ENCODE assay signal across 1 cellular context in the genomic region with DNA sequence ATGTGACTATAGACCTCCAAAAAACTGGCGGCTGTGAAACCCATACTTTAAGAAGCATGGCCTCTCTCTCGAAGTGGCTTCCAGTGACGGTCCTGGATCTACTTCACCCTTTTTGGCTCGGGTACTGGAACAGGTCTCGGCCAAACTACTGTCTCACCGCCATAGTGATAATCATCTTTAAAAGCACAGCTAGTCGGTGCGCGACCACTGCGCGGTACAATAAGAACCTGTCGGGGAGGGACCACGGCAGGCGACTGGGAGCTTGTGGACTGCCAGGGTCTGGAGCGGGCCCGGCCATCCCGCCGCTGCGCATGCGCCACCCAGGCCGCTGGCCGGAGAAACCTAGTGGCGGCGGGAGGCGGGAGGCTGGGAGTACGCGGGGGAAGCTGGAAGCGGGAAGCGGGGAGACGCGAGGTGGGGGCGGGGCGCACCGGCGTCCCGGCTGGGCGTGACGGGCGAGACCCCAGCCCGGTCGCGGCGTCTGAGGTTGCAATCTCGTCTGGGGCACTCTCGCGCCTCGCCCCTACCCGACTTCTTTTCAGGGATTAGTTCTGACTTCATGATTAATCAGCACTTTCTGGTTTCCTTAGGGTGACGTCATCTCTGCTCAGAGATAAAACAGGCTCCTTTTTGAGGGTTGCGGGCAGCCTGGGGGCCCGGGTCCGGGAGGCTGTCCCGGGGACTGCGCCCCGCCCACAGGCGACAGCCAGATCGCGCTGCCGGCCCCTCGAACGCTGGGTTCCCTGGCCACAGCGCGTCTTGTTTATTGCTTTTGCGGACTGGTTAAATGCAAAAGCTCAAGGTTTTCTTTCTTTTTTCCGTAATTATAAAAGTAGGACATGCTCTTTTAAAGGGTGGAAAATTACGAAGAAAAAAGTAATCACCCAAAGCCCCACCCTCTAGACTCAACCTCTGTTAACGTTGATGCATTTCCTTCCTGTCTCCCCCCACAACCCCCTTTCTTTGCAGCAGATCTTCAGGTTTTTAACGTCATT.
TF ChIP-seq lines count a peak whose summit lies in the region.

No MANE protein-coding gene starts in this region.

TF ChIP-seq in HEK293, 187 proteins besides CTCF, POLR2A, EP300 and RAD21 (continued from another document and continues in another):
- TF ChIP-seq ZFHX2 (tag by site-specific recombination; conservative IDR thresholded peaks at IDR 0.05) (peak; percentile 80), ZNF146 (tag by site-specific recombination; IDR thresholded peaks at IDR 0.05) (no peak), ZNF514 (tag by site-specific recombination; IDR thresholded peaks at IDR 0.05) (no peak), ZNF19 (tag by site-specific recombination; IDR thresholded peaks at IDR 0.05; ENCODE audit: low read depth) (0 out of 2 replicates have a peak, but pooled peaks have one; percentile 34), ZNF292 (tag by site-specific recombination; IDR thresholded peaks at IDR 0.05; ENCODE audit: borderline replicate concordance, low read depth) (no peak), SCRT2 (tag by site-specific recombination; IDR thresholded peaks at IDR 0.05) (peak; percentile 39; the same call in 1 of the 2 replicates), ZNF510 (tag by site-specific recombination; IDR thresholded peaks at IDR 0.05; ENCODE audit: insufficient replicate concordance) (no peak), ZNF335 (tag by site-specific recombination; conservative IDR thresholded peaks at IDR 0.05) (peak; percentile 82), ZNF404 (tag by site-specific recombination; IDR thresholded peaks at IDR 0.05) (no peak), ZNF223 (tag by site-specific recombination; IDR thresholded peaks at IDR 0.05) (no peak), OSR2 (tag by site-specific recombination; IDR thresholded peaks at IDR 0.05) (peak; percentile 44; the same call in 1 of the 2 replicates), ZNF175 (tag by site-specific recombination; IDR thresholded peaks at IDR 0.05) (no peak), ZNF394 (tag by site-specific recombination; IDR thresholded peaks at IDR 0.05; ENCODE audit: borderline replicate concordance) (peak; percentile 94), ZNF202 (tag by site-specific recombination; IDR thresholded peaks at IDR 0.05; ENCODE audit: borderline replicate concordance) (no peak), ZXDB (tag by site-specific recombination; IDR thresholded peaks at IDR 0.05) (peak; percentile 90; the same call in 1 of the 2 replicates), ZNF701 (tag by site-specific recombination; IDR thresholded peaks at IDR 0.05) (no peak), ZNF169 (tag by site-specific recombination; IDR thresholded peaks at IDR 0.05) (no peak), ZNF391 (tag by site-specific recombination; IDR thresholded peaks at IDR 0.05; ENCODE audit: borderline replicate concordance, low read depth) (no peak), ZNF76 (tag by site-specific recombination; IDR thresholded peaks at IDR 0.05; ENCODE audit: borderline replicate concordance, low read depth) (peak; percentile 80; the same call in 1 of the 2 replicates), ZNF10 (tag by site-specific recombination; IDR thresholded peaks at IDR 0.05) (peak; percentile 8; the same call in 1 of the 2 replicates), ZNF571 (tag by site-specific recombination; IDR thresholded peaks at IDR 0.05) (no peak), ZNF24 (tag by site-specific recombination; IDR thresholded peaks at IDR 0.05) (peak; percentile 50; the same call in 1 of the 2 replicates), ZNF501 (tag by site-specific recombination; IDR thresholded peaks at IDR 0.05) (peak; percentile 89), ZNF37A (tag by site-specific recombination; IDR thresholded peaks at IDR 0.05) (0 out of 2 replicates have a peak, but pooled peaks have one; percentile 32), BCL11B (tag by site-specific recombination; IDR thresholded peaks at IDR 0.05; ENCODE audit: low read depth) (peak; percentile 71; the same call in 1 of the 2 replicates), SALL2 (tag by site-specific recombination; IDR thresholded peaks at IDR 0.05; ENCODE audit: borderline replicate concordance) (no peak), ZNF629 (tag by site-specific recombination; IDR thresholded peaks at IDR 0.05) (peak; percentile 98), KLF7 (tag by site-specific recombination; IDR thresholded peaks at IDR 0.05; ENCODE audit: borderline replicate concordance) (peak; percentile 19; the same call in 1 of the 2 replicates), BCL11A (tag by site-specific recombination; IDR thresholded peaks at IDR 0.05; ENCODE audit: low read depth) (no peak), ZNF610 (tag by site-specific recombination; IDR thresholded peaks at IDR 0.05; ENCODE audit: borderline replicate concordance) (peak; percentile 84)
- TF ChIP-seq, protein P1, sequence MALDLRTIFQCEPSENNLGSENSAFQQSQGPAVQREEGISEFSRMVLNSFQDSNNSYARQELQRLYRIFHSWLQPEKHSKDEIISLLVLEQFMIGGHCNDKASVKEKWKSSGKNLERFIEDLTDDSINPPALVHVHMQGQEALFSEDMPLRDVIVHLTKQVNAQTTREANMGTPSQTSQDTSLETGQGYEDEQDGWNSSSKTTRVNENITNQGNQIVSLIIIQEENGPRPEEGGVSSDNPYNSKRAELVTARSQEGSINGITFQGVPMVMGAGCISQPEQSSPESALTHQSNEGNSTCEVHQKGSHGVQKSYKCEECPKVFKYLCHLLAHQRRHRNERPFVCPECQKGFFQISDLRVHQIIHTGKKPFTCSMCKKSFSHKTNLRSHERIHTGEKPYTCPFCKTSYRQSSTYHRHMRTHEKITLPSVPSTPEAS (tag by site-specific recombination; IDR thresholded peaks at IDR 0.05), result peak; percentile 47; the same call in 1 of the 2 replicates
- TF ChIP-seq, protein P2, sequence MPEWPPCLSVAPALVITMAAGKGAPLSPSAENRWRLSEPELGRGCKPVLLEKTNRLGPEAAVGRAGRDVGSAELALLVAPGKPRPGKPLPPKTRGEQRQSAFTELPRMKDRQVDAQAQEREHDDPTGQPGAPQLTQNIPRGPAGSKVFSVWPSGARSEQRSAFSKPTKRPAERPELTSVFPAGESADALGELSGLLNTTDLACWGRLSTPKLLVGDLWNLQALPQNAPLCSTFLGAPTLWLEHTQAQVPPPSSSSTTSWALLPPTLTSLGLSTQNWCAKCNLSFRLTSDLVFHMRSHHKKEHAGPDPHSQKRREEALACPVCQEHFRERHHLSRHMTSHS (tag by site-specific recombination; IDR thresholded peaks at IDR 0.05), result no peak
- TF ChIP-seq, protein P3, sequence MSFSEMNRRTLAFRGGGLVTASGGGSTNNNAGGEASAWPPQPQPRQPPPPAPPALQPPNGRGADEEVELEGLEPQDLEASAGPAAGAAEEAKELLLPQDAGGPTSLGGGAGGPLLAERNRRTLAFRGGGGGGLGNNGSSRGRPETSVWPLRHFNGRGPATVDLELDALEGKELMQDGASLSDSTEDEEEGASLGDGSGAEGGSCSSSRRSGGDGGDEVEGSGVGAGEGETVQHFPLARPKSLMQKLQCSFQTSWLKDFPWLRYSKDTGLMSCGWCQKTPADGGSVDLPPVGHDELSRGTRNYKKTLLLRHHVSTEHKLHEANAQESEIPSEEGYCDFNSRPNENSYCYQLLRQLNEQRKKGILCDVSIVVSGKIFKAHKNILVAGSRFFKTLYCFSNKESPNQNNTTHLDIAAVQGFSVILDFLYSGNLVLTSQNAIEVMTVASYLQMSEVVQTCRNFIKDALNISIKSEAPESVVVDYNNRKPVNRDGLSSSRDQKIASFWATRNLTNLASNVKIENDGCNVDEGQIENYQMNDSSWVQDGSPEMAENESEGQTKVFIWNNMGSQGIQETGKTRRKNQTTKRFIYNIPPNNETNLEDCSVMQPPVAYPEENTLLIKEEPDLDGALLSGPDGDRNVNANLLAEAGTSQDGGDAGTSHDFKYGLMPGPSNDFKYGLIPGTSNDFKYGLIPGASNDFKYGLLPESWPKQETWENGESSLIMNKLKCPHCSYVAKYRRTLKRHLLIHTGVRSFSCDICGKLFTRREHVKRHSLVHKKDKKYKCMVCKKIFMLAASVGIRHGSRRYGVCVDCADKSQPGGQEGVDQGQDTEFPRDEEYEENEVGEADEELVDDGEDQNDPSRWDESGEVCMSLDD (tag by site-specific recombination; IDR thresholded peaks at IDR 0.05), result peak; percentile 96
- TF ChIP-seq, protein P4, sequence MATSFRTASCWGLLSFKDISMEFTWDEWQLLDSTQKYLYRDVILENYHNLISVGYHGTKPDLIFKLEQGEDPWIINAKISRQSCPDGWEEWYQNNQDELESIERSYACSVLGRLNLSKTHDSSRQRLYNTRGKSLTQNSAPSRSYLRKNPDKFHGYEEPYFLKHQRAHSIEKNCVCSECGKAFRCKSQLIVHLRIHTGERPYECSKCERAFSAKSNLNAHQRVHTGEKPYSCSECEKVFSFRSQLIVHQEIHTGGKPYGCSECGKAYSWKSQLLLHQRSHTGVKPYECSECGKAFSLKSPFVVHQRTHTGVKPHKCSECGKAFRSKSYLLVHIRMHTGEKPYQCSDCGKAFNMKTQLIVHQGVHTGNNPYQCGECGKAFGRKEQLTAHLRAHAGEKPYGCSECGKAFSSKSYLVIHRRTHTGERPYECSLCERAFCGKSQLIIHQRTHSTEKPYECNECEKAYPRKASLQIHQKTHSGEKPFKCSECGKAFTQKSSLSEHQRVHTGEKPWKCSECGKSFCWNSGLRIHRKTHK (tag by site-specific recombination; IDR thresholded peaks at IDR 0.05), result no peak
- TF ChIP-seq, protein P5, sequence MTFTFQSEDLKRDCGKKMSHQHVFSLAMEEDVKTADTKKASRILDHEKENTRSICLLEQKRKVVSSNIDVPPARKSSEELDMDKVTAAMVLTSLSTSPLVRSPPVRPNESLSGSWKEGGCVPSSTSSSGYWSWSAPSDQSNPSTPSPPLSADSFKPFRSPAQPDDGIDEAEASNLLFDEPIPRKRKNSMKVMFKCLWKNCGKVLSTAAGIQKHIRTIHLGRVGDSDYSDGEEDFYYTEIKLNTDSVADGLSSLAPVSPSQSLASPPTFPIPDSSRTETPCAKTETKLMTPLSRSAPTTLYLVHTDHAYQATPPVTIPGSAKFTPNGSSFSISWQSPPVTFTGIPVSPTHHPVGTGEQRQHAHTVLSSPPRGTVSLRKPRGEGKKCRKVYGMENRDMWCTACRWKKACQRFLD (tag by site-specific recombination; IDR thresholded peaks at IDR 0.05), result no peak
- TF ChIP-seq, protein P6, sequence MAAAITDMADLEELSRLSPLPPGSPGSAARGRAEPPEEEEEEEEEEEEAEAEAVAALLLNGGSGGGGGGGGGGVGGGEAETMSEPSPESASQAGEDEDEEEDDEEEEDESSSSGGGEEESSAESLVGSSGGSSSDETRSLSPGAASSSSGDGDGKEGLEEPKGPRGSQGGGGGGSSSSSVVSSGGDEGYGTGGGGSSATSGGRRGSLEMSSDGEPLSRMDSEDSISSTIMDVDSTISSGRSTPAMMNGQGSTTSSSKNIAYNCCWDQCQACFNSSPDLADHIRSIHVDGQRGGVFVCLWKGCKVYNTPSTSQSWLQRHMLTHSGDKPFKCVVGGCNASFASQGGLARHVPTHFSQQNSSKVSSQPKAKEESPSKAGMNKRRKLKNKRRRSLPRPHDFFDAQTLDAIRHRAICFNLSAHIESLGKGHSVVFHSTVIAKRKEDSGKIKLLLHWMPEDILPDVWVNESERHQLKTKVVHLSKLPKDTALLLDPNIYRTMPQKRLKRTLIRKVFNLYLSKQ (tag by site-specific recombination; IDR thresholded peaks at IDR 0.05; ENCODE audit: borderline replicate concordance), result no peak
- TF ChIP-seq, protein P7, sequence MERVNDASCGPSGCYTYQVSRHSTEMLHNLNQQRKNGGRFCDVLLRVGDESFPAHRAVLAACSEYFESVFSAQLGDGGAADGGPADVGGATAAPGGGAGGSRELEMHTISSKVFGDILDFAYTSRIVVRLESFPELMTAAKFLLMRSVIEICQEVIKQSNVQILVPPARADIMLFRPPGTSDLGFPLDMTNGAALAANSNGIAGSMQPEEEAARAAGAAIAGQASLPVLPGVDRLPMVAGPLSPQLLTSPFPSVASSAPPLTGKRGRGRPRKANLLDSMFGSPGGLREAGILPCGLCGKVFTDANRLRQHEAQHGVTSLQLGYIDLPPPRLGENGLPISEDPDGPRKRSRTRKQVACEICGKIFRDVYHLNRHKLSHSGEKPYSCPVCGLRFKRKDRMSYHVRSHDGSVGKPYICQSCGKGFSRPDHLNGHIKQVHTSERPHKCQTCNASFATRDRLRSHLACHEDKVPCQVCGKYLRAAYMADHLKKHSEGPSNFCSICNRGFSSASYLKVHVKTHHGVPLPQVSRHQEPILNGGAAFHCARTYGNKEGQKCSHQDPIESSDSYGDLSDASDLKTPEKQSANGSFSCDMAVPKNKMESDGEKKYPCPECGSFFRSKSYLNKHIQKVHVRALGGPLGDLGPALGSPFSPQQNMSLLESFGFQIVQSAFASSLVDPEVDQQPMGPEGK (tag by site-specific recombination; IDR thresholded peaks at IDR 0.05), result peak; percentile 99
- TF ChIP-seq, protein P8, sequence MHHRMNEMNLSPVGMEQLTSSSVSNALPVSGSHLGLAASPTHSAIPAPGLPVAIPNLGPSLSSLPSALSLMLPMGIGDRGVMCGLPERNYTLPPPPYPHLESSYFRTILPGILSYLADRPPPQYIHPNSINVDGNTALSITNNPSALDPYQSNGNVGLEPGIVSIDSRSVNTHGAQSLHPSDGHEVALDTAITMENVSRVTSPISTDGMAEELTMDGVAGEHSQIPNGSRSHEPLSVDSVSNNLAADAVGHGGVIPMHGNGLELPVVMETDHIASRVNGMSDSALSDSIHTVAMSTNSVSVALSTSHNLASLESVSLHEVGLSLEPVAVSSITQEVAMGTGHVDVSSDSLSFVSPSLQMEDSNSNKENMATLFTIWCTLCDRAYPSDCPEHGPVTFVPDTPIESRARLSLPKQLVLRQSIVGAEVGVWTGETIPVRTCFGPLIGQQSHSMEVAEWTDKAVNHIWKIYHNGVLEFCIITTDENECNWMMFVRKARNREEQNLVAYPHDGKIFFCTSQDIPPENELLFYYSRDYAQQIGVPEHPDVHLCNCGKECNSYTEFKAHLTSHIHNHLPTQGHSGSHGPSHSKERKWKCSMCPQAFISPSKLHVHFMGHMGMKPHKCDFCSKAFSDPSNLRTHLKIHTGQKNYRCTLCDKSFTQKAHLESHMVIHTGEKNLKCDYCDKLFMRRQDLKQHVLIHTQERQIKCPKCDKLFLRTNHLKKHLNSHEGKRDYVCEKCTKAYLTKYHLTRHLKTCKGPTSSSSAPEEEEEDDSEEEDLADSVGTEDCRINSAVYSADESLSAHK (tag by site-specific recombination; IDR thresholded peaks at IDR 0.05), result peak; percentile 76
- TF ChIP-seq, protein P9, sequence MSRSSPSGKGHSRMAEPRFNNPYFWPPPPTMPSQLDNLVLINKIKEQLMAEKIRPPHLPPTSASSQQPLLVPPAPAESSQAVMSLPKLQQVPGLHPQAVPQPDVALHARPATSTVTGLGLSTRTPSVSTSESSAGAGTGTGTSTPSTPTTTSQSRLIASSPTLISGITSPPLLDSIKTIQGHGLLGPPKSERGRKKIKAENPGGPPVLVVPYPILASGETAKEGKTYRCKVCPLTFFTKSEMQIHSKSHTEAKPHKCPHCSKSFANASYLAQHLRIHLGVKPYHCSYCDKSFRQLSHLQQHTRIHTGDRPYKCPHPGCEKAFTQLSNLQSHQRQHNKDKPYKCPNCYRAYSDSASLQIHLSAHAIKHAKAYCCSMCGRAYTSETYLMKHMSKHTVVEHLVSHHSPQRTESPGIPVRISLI (tag by site-specific recombination; IDR thresholded peaks at IDR 0.05), result 0 out of 2 replicates have a peak, but pooled peaks have one; percentile 41
